1 cellular context compared by ENCODE assay signal in genomic region chr3:122787872-122788271, GRCh38.
TF ChIP-seq lines count a peak whose summit lies in the region.

No MANE protein-coding gene starts in this region.

TF ChIP-seq in K562, 482 proteins besides CTCF, POLR2A, EP300 and RAD21:
- TF ChIP-seq ATF2 (CRISPR knock-in tag; IDR thresholded peaks at IDR 0.05): no peak
- TF ChIP-seq POLR3A (IDR thresholded peaks at IDR 0.05; ENCODE audit: borderline replicate concordance, extremely low read depth, insufficient read depth, insufficient read length): no peak
- no peak for TF ChIP-seq POLR2H (tag; IDR thresholded peaks at IDR 0.05; ENCODE audit: low read depth)
- TF ChIP-seq ATF6 (CRISPR knock-in tag; IDR thresholded peaks at IDR 0.05): no peak
- TF ChIP-seq MITF (IDR thresholded peaks at IDR 0.05): no peak
- no peak for TF ChIP-seq ZFP91 (CRISPR knock-in tag; IDR thresholded peaks at IDR 0.05)
- no peak for TF ChIP-seq HMGN3 (IDR thresholded peaks at IDR 0.05; ENCODE audit: borderline replicate concordance, extremely low read depth, insufficient read length, low read depth, low read length)
- TF ChIP-seq E2F6 (IDR thresholded peaks at IDR 0.05; ENCODE audit: borderline replicate concordance in 1 of 2, extremely low read depth in 1 of 2, insufficient read depth in 1 of 2, insufficient read length in 1 of 2, low read depth in 1 of 2, low read length in 1 of 2, poor library complexity in 1 of 2, severe bottlenecking in 1 of 2): no peak
- no peak for TF ChIP-seq ZNF764 (CRISPR knock-in tag; IDR thresholded peaks at IDR 0.05; ENCODE audit: low read depth)
- TF ChIP-seq ZNF511 (CRISPR knock-in tag; IDR thresholded peaks at IDR 0.05): no peak
- TF ChIP-seq RBM15 (IDR thresholded peaks at IDR 0.05; ENCODE audit: insufficient read depth, low read length): no peak
- no peak for TF ChIP-seq MEF2A (IDR thresholded peaks at IDR 0.05; ENCODE audit: control insufficient read depth, low read depth, low read length)
- TF ChIP-seq TGIF2 (CRISPR knock-in tag; IDR thresholded peaks at IDR 0.05): no peak
- TF ChIP-seq XRCC5 (IDR thresholded peaks at IDR 0.05; ENCODE audit: low read depth, low read length): no peak
- TF ChIP-seq MAZ (CRISPR knock-in tag; conservative IDR thresholded peaks at IDR 0.05 in 1 of 2, IDR thresholded peaks at IDR 0.05 in 1 of 2): no peak
